Comparison of ENCODE assay signal across 8 cellular contexts in the genomic region with DNA sequence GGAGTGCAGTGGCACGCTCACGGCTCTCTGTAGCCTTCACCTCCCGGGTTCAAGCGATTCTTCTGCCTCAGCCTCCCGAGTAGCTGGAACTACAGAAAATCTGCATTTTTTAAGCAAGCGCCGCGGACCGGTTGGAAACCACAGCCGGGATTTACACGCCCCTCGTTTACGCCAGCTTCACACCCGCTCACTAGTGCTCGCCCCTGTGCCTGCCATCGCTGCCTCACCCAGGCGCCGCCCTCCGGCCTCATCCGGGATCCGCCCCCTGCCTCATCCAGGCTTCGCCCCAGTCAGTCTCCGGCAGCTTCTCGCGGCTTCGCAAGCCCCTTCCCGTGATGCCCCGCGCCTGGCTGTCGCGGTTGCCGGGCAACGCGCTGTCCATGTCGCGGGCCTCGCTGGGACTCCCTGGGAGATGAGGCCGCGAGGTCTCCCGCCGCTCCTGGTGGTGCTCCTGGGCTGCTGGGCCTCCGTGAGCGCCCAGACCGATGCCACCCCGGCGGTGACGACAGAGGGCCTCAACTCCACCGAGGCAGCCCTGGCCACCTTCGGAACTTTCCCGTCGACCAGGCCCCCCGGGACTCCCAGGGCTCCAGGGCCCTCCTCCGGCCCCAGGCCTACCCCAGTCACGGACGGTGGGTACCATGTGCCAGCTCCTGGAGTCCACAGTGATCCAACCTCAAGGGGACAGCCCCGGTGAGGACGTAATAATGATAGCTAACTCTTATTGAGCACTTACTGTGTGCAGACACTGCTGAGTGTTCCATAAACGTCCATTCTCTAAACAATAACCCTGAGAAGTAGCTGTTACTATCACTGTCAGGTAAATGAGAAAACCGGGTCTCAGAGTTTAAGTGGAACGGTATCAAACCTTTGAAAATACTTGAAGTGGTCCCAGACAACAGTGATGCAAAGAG. TPM values are rescaled to one million over a fixed set of nuclear protein-coding genes. Genes with fewer than 3 reads are reported as not detected.
DNase-seq lines count a peak whose midpoint lies in the region; TF ChIP-seq lines count a peak whose summit lies in the region.

Gene TCTN1, plus strand, starts transcription at position 359 of the 914 bp plus-strand sequence. Its CDS starts 54 bp downstream, at position 413.

- POLR2A ChIA-PET in HEK293T (lab: Yijun Ruan, JAX): interaction anchor here (0.6 to 2.9 kb wide), 13 partner anchors 11 to 213 kb away, joined by 3 to 12 read pairs (median 3); partner anchors contain the start of genes ARPC3, FAM216A and GPN3

- H3K4me3 ChIP-seq in neuron (ENCODE audit: low read length): peak within 1 kb of the TSS; percentile 88

- intact Hi-C loops in activated naive CD4-positive, alpha-beta T cell treated with anti-CD3 and anti-CD28 coated beads for 36 hours (cut with micrococcal nuclease): loop anchor here (1.0 kb wide), 2 partner anchors 47 to 146 kb away; partner anchors contain the start of genes FAM216A and GPN3

- peak within 1 kb of the TSS; percentile 82 for H2AFZ ChIP-seq in neuron (ENCODE audit: low read depth, low read length)

- peaks cover 10% of the 10 kb centered on the region for H3K4me1 ChIP-seq in neuron (ENCODE audit: insufficient read depth, low read length)

- peaks cover 13% of the 10 kb centered on the region for H3K4me1 Mint-ChIP-seq in activated naive CD4-positive, alpha-beta T cell treated with anti-CD3 and anti-CD28 coated beads for 36 hours (ENCODE audit: low read depth)

- peak; percentile 99 for DNase-seq in GM03348 (ENCODE audit: low spot score)
- peak; percentile 98 for DNase-seq in HEK293T (ENCODE audit: extremely low spot score)
- peak; percentile 94 for DNase-seq in MV-4-11 (lab: John Stamatoyannopoulos, UW)
- DNase-seq in SK-MEL-5 (ENCODE audit: low read depth, low spot score): peak; percentile 95
- peak; percentile 98 for DNase-seq in activated naive CD4-positive, alpha-beta T cell treated with anti-CD3 and anti-CD28 coated beads for 36 hours
- peak; percentile 88 for DNase-seq in foreskin melanocyte
- DNase-seq in stromal cell of bone marrow (ENCODE audit: low read depth): peak; percentile 88

- no peaks in the 10 kb centered on the region for H3K36me3 Mint-ChIP-seq in activated naive CD4-positive, alpha-beta T cell treated with anti-CD3 and anti-CD28 coated beads for 36 hours (ENCODE audit: low read depth)

- in situ Hi-C loops in SK-MEL-5 (cut with HindIII; ENCODE audit: low pct_unique_long_range_greater_than_20kb, low sequenced_read_pairs): no loop called here

- peaks cover 3% of the 10 kb centered on the region for H3K9me3 ChIP-seq in neuron (ENCODE audit: low read length)

- no peaks in the 10 kb centered on the region for H3K9me3 Mint-ChIP-seq in activated naive CD4-positive, alpha-beta T cell treated with anti-CD3 and anti-CD28 coated beads for 36 hours

- H3K36me3 ChIP-seq in neuron (ENCODE audit: insufficient read depth, low read length): peaks cover 12% of the 10 kb centered on the region

- peak within 1 kb of the TSS; percentile 84 for H3K27ac Mint-ChIP-seq in activated naive CD4-positive, alpha-beta T cell treated with anti-CD3 and anti-CD28 coated beads for 36 hours

- CTCF ChIA-PET in HEK293T (lab: Yijun Ruan, JAX): interaction anchor here (0.6 to 1.6 kb wide), 6 partner anchors 12 to 274 kb away, joined by 3 to 17 read pairs (median 3); partner anchors contain the start of gene ARPC3
- CTCF ChIA-PET in activated naive CD4-positive, alpha-beta T cell treated with anti-CD3 and anti-CD28 coated beads for 36 hours (lab: Charles Lee): interaction anchor here (0.6 to 6.0 kb wide), 8 partner anchors 11 to 213 kb away, joined by 3 to 53 read pairs (median 3); partner anchors contain the start of gene FAM216A

- H3K4me3 Mint-ChIP-seq in activated naive CD4-positive, alpha-beta T cell treated with anti-CD3 and anti-CD28 coated beads for 36 hours: peak within 1 kb of the TSS; percentile 84

- H3K27me3 ChIP-seq in neuron (ENCODE audit: insufficient read depth, low read length): no peaks in the 10 kb centered on the region

- H3K27me3 Mint-ChIP-seq in activated naive CD4-positive, alpha-beta T cell treated with anti-CD3 and anti-CD28 coated beads for 36 hours (ENCODE audit: low read depth): no peaks in the 10 kb centered on the region

TF ChIP-seq in HEK293T, 16 proteins besides CTCF, POLR2A, EP300 and RAD21:
- TF ChIP-seq CTBP1 (IDR thresholded peaks at IDR 0.05; ENCODE audit: borderline replicate concordance) (no peak), ARNT (IDR thresholded peaks at IDR 0.05) (no peak), FOXA1 (IDR thresholded peaks at IDR 0.05) (no peak), L3MBTL2 (conservative IDR thresholded peaks at IDR 0.05) (peak; percentile 78), ZNF384 (IDR thresholded peaks at IDR 0.05) (peak; percentile 3; the same call in 1 of the 2 replicates), SUZ12 (IDR thresholded peaks at IDR 0.05) (no peak), FOXK2 (IDR thresholded peaks at IDR 0.05) (no peak), NFRKB (IDR thresholded peaks at IDR 0.05) (no peak), PKNOX1 (IDR thresholded peaks at IDR 0.05) (peak; percentile 83), SP1 (IDR thresholded peaks at IDR 0.05) (no peak), BHLHE40 (IDR thresholded peaks at IDR 0.05; ENCODE audit: borderline replicate concordance) (no peak), HDGF (IDR thresholded peaks at IDR 0.05; ENCODE audit: borderline replicate concordance) (no peak), TARDBP (IDR thresholded peaks at IDR 0.05) (no peak), LEF1 (IDR thresholded peaks at IDR 0.05; ENCODE audit: borderline replicate concordance) (no peak), ELF4 (IDR thresholded peaks at IDR 0.05) (no peak)

RNA-seq across cellular contexts. Expression of gene TCTN1, which starts in this region (rescaled TPM):
- total RNA-seq in SK-MEL-5 (2014; rRNA removed; shearing (Covaris generic)): 35.6 and 55.0 TPM in 2 replicates
- polyA plus RNA-seq in SK-MEL-5 (2015; cell fraction: cytosol; rRNA removed): 21.2 and 21.8 TPM in 2 replicates
- polyA plus RNA-seq in SK-MEL-5 (2015; cell fraction: nucleus; rRNA removed): 46.5 and 63.5 TPM in 2 replicates
- 1 to 10 TPM; 5.2 to 5.8 TPM for total RNA-seq in activated naive CD4-positive, alpha-beta T cell treated with anti-CD3 and anti-CD28 coated beads for 36 hours

Comparison
In these comparisons a context has a peak if more than half of its experiments do, and no peak if none do; other contexts are left out.
1. Peak in every context shown above with its lines: DNase-seq and H3K4me3 ChIP-seq.